ENCODE assay signal across 18 cellular contexts in genomic region chr18:44804033-44804432, GRCh38.
A peak's percentile ranks its signal among the peaks of the same experiment; 100 is the strongest.
DNase-seq lines count a peak whose midpoint lies in the region; ATAC-seq, FAIRE-seq and TF ChIP-seq lines count a peak whose summit lies in the region.
"Had no signal": no experiment of that assay in that cellular context is flagged by ENCODE, and none has a peak within 500 bp of the region (broad histone marks: within the 10 kb centered on the region; RNA-seq: fewer than 3 reads in every experiment).

No MANE protein-coding gene starts in this region.

- H3K27ac Mint-ChIP-seq in astrocyte (ENCODE audit: unreplicated experiment), result peak overlapping the region; percentile 95
- H3K27ac Mint-ChIP-seq in stimulated activated naive CD8-positive, alpha-beta T cell treated with anti-CD3 and anti-CD28 coated beads, Interleukin-15, Interleukin-2, amounts not matched to agents 100 ng/mL and 50 ng/mL, for 24 hours, result peak overlapping the region; percentile 71

- H3K9me2 ChIP-seq in MM.1S (replicated peaks; ENCODE audit: insufficient read depth, low read length) (no peaks in the 10 kb centered on the region), hepatocyte (replicated peaks; ENCODE audit: insufficient read depth) (no peaks in the 10 kb centered on the region)
- H3K9me2 ChIP-seq: SK-N-SH had no signal

- H2AFZ ChIP-seq in MM.1S (ENCODE audit: low read length), result no peak overlapping the region
- H2AFZ ChIP-seq in astrocyte (ENCODE audit: low read depth, low read length), result no peak overlapping the region
- H2AFZ ChIP-seq in hepatocyte, result no peak overlapping the region

- H3K36me3 ChIP-seq in MM.1S (replicated peaks; ENCODE audit: insufficient read depth, low read length), result no peaks in the 10 kb centered on the region
- no peaks in the 10 kb centered on the region for H3K36me3 ChIP-seq in astrocyte (ENCODE audit: insufficient read depth, low read length)
- H3K36me3 ChIP-seq in hepatocyte (replicated peaks; ENCODE audit: insufficient read depth, low read depth), result no peaks in the 10 kb centered on the region
- H3K36me3 ChIP-seq: ovary had no signal

- H3K36me3 Mint-ChIP-seq in astrocyte (ENCODE audit: low read depth, unreplicated experiment), result peaks cover 3% of the 10 kb centered on the region
- H3K36me3 Mint-ChIP-seq in stimulated activated naive CD8-positive, alpha-beta T cell treated with anti-CD3 and anti-CD28 coated beads, Interleukin-15, Interleukin-2, amounts not matched to agents 100 ng/mL and 50 ng/mL, for 24 hours (ENCODE audit: low read depth), result peaks cover 27% of the 10 kb centered on the region

- no peaks in the 10 kb centered on the region for H4K20me1 ChIP-seq in MM.1S (ENCODE audit: insufficient read depth, low read length)
- H4K20me1 ChIP-seq in astrocyte (ENCODE audit: insufficient read depth, low read length), result no peaks in the 10 kb centered on the region
- no peaks in the 10 kb centered on the region for H4K20me1 ChIP-seq in hepatocyte (ENCODE audit: insufficient read depth, poor library complexity, severe bottlenecking)

- TF ChIP-seq CTCF in MM.1S (IDR thresholded peaks at IDR 0.05; ENCODE audit: low read length), result no peak
- no peak for TF ChIP-seq CTCF in astrocyte (IDR thresholded peaks at IDR 0.05; ENCODE audit: insufficient read depth, low read depth, low read length)
- no peak for TF ChIP-seq CTCF in hepatocyte (IDR thresholded peaks at IDR 0.05; ENCODE audit: poor library complexity)

- ATAC-seq in HG03196 (IDR thresholded peaks at IDR 0.05; ENCODE audit: unreplicated experiment) (no peak), HG03354 (IDR thresholded peaks at IDR 0.05; ENCODE audit: poor library complexity, severe bottlenecking, unreplicated experiment) (no peak), GM21717 (IDR thresholded peaks at IDR 0.05; ENCODE audit: unreplicated experiment) (no peak)
- ATAC-seq: activated CD8-positive, alpha-beta T cell treated with anti-CD3 and anti-CD28 coated beads for 36 hours had no signal

- no peak overlapping the region for H3K4me3 Mint-ChIP-seq in astrocyte (ENCODE audit: unreplicated experiment)
- peak overlapping the region; percentile 9 for H3K4me3 Mint-ChIP-seq in stimulated activated naive CD8-positive, alpha-beta T cell treated with anti-CD3 and anti-CD28 coated beads, Interleukin-15, Interleukin-2, amounts not matched to agents 100 ng/mL and 50 ng/mL, for 24 hours
- H3K4me3 Mint-ChIP-seq: activated CD8-positive, alpha-beta T cell treated with anti-CD3 and anti-CD28 coated beads for 36 hours had no signal

- peaks cover 22% of the 10 kb centered on the region for H3F3A ChIP-seq in MM.1S (ENCODE audit: insufficient read depth, low read length)

- 87% methylated on average over 2 of the region's 2 CpGs for WGBS in hepatocyte (ENCODE audit: low lambda C conversion rate, missing lambda C conversion rate)

- peaks cover 38% of the 10 kb centered on the region for H3K4me1 Mint-ChIP-seq in astrocyte (ENCODE audit: low read depth, unreplicated experiment)
- peaks cover 79% of the 10 kb centered on the region for H3K4me1 Mint-ChIP-seq in stimulated activated naive CD8-positive, alpha-beta T cell treated with anti-CD3 and anti-CD28 coated beads, Interleukin-15, Interleukin-2, amounts not matched to agents 100 ng/mL and 50 ng/mL, for 24 hours (ENCODE audit: low read depth)

- no peaks in the 10 kb centered on the region for H3K9me3 ChIP-seq in MM.1S (replicated peaks; ENCODE audit: insufficient read depth, low read length)
- H3K9me3 ChIP-seq in astrocyte (ENCODE audit: insufficient read depth, low read depth, low read length), result no peaks in the 10 kb centered on the region
- H3K9me3 ChIP-seq in hepatocyte (ENCODE audit: low read depth), result no peaks in the 10 kb centered on the region
- H3K9me3 ChIP-seq: ovary, SK-N-SH had no signal

- H3K4me2 ChIP-seq in MM.1S (ENCODE audit: low read depth, low read length) (peak overlapping the region; percentile 51), astrocyte (ENCODE audit: low read length) (no peak overlapping the region), hepatocyte (peak overlapping the region; percentile 56)
- H3K4me2 ChIP-seq: SK-N-SH had no signal

- H3K9me3 Mint-ChIP-seq in astrocyte (ENCODE audit: unreplicated experiment), result peaks cover 2% of the 10 kb centered on the region
- H3K9me3 Mint-ChIP-seq in stimulated activated naive CD8-positive, alpha-beta T cell treated with anti-CD3 and anti-CD28 coated beads, Interleukin-15, Interleukin-2, amounts not matched to agents 100 ng/mL and 50 ng/mL, for 24 hours, result peaks cover 5% of the 10 kb centered on the region

- DNase-seq in MM.1S (no peak), astrocyte (ENCODE audit: low read depth) (no peak), hepatocyte (ENCODE audit: low spot score) (no peak), epidermal melanocyte (ENCODE audit: insufficient read length, low spot score) (no peak)
- DNase-seq: activated CD8-positive, alpha-beta T cell treated with anti-CD3 and anti-CD28 coated beads for 36 hours; AML-193; anterior cingulate cortex; effector memory CD4-positive, alpha-beta T cell; NCI-H2029 treated with DMSO at 0.1 percent for 48 hours; NCI-H524; ovary; SK-N-SH; stimulated activated CD4-positive, alpha-beta T cell treated with anti-CD3 and anti-CD28 coated beads, Interleukin-12 subunit alpha, Interleukin-12 subunit beta, amount 100 ng/mL, for 4 hours had no signal

- H3K27me3 Mint-ChIP-seq in astrocyte (ENCODE audit: low read depth, unreplicated experiment), result no peaks in the 10 kb centered on the region
- H3K27me3 Mint-ChIP-seq in stimulated activated naive CD8-positive, alpha-beta T cell treated with anti-CD3 and anti-CD28 coated beads, Interleukin-15, Interleukin-2, amounts not matched to agents 100 ng/mL and 50 ng/mL, for 24 hours, result peaks cover 1% of the 10 kb centered on the region

- H3K9ac ChIP-seq in MM.1S (ENCODE audit: low read length), result peak overlapping the region; percentile 45; the same call in 1 of the 2 replicates
- no peak overlapping the region for H3K9ac ChIP-seq in astrocyte (ENCODE audit: low read length)
- H3K9ac ChIP-seq: SK-N-SH had no signal

- H3K27ac ChIP-seq in MM.1S (ENCODE audit: low read length), result peak overlapping the region; percentile 74; the same call in 1 of the 2 replicates
- no peak overlapping the region for H3K27ac ChIP-seq in astrocyte (ENCODE audit: low read depth, low read length)
- H3K27ac ChIP-seq in hepatocyte, result peak overlapping the region; percentile 90

- FAIRE-seq in astrocyte (lab: Jason Lieb, UNC), result no peak
- FAIRE-seq: GM18507 had no signal

- H3K79me2 ChIP-seq in MM.1S (ENCODE audit: low read length) (peaks cover 85% of the 10 kb centered on the region), astrocyte (ENCODE audit: insufficient read depth, low read length) (no peaks in the 10 kb centered on the region), hepatocyte (peaks cover 19% of the 10 kb centered on the region)

- H3K4me1 ChIP-seq in MM.1S (ENCODE audit: low read length), result peaks cover 53% of the 10 kb centered on the region
- peaks cover 10% of the 10 kb centered on the region for H3K4me1 ChIP-seq in astrocyte (ENCODE audit: insufficient read depth, low read length)
- peaks cover 63% of the 10 kb centered on the region for H3K4me1 ChIP-seq in hepatocyte (ENCODE audit: insufficient read depth)

- H3K4me3 ChIP-seq in MM.1S (ENCODE audit: low read length) (no peak overlapping the region), astrocyte (ENCODE audit: insufficient read depth, low read depth, low read length) (no peak overlapping the region), hepatocyte (no peak overlapping the region)
- H3K4me3 ChIP-seq: ovary had no signal

- H3K27me3 ChIP-seq in MM.1S (replicated peaks; ENCODE audit: insufficient read depth, low read length), result no peaks in the 10 kb centered on the region
- H3K27me3 ChIP-seq in astrocyte (ENCODE audit: insufficient read depth, low read length), result no peaks in the 10 kb centered on the region
- H3K27me3 ChIP-seq in hepatocyte, result no peaks in the 10 kb centered on the region
- H3K27me3 ChIP-seq: ovary had no signal
